11 cellular contexts compared by ENCODE assay signal in genomic region chr5:141608046-141608445, GRCh38. TPM values are rescaled to one million over a fixed set of nuclear protein-coding genes. Genes with fewer than 3 reads are reported as not detected.
DNase-seq lines count a peak whose midpoint lies in the region; ATAC-seq, FAIRE-seq and TF ChIP-seq lines count a peak whose summit lies in the region.
"Had no signal": no experiment of that assay in that cellular context is flagged by ENCODE, and none has a peak within 500 bp of the region (broad histone marks: within the 10 kb centered on the region; RNA-seq: fewer than 3 reads in every experiment).

No MANE protein-coding gene starts in this region.

- peaks cover 79 to 86% of the 10 kb centered on the region in 2 donors for H3K4me1 ChIP-seq in naive thymus-derived CD4-positive, alpha-beta T cell (ENCODE audit: control insufficient read depth in 2 of 2, insufficient read depth in 2 of 2, low read length in 2 of 2)

- no peak for TF ChIP-seq POLR2A in H54 (IDR thresholded peaks at IDR 0.05; ENCODE audit: low read depth, low read length)

- peaks cover 25% of the 10 kb centered on the region for H3K36me3 Mint-ChIP-seq in Calu3 (ENCODE audit: insufficient read depth, unreplicated experiment)
- peaks cover 41% of the 10 kb centered on the region for H3K36me3 Mint-ChIP-seq in activated naive CD8-positive, alpha-beta T cell treated with anti-CD3 and anti-CD28 coated beads for 36 hours
- H3K36me3 Mint-ChIP-seq in naive thymus-derived CD4-positive, alpha-beta T cell = peaks cover 4 to 37% (median 10%) of the 10 kb centered on the region in 5 donors

- DNase-seq in Calu3 = no peak
- no peak for DNase-seq in activated naive CD8-positive, alpha-beta T cell treated with anti-CD3 and anti-CD28 coated beads for 36 hours
- DNase-seq in naive thymus-derived CD4-positive, alpha-beta T cell = no peak
- DNase-seq in H54 (ENCODE audit: insufficient read length, low spot score) = no peak
- no peak for DNase-seq in amniotic stem cell (lab: John Stamatoyannopoulos, UW)
- no peak for DNase-seq in RKO (ENCODE audit: low spot score)
- DNase-seq: heart left ventricle, occipital lobe had no signal

- TF ChIP-seq CTCF in 22Rv1 (IDR thresholded peaks at IDR 0.05) (no peak), Calu3 (IDR thresholded peaks at IDR 0.05; ENCODE audit: unreplicated experiment) (no peak)

- H3K27me3 ChIP-seq in naive thymus-derived CD4-positive, alpha-beta T cell (ENCODE audit: control insufficient read depth in 2 of 2, insufficient read depth in 2 of 2, low read length in 2 of 2) = no peaks in the 10 kb centered on the region
- H3K27me3 ChIP-seq: heart left ventricle had no signal

- H3K36me3 ChIP-seq in naive thymus-derived CD4-positive, alpha-beta T cell (ENCODE audit: control insufficient read depth in 2 of 3, insufficient read depth in 3 of 3, low read length in 3 of 3) = no peaks in the 10 kb centered on the region
- H3K36me3 ChIP-seq: heart left ventricle had no signal

- H3K4me3 ChIP-seq in naive thymus-derived CD4-positive, alpha-beta T cell (ENCODE audit: low read length) = peak overlapping the region; percentile 1
- H3K4me3 ChIP-seq: heart left ventricle had no signal

- H3K4me1 Mint-ChIP-seq in Calu3 (ENCODE audit: low read depth, unreplicated experiment) = peaks cover 62% of the 10 kb centered on the region
- peaks cover 81% of the 10 kb centered on the region for H3K4me1 Mint-ChIP-seq in activated naive CD8-positive, alpha-beta T cell treated with anti-CD3 and anti-CD28 coated beads for 36 hours
- H3K4me1 Mint-ChIP-seq in naive thymus-derived CD4-positive, alpha-beta T cell = peaks cover 69 to 97% (median 89%) of the 10 kb centered on the region in 7 donors

- peak overlapping the region; percentile 57 for H3K27ac Mint-ChIP-seq in Calu3 (ENCODE audit: unreplicated experiment)
- peak overlapping the region; percentile 92 for H3K27ac Mint-ChIP-seq in activated naive CD8-positive, alpha-beta T cell treated with anti-CD3 and anti-CD28 coated beads for 36 hours
- H3K27ac Mint-ChIP-seq in naive thymus-derived CD4-positive, alpha-beta T cell = peak overlapping the region; percentile 83 to 96 (median 89)

- H3K27ac ChIP-seq in 22Rv1 = peak overlapping the region; percentile 56
- peak overlapping the region; percentile 72 for H3K27ac ChIP-seq in naive thymus-derived CD4-positive, alpha-beta T cell (ENCODE audit: low read depth, low read length)

- CTCF ChIA-PET in Calu3 (lab: Charles Lee) = interaction anchor here (0.9 to 1.5 kb wide), 3 partner anchors 16 to 44 kb away, joined by 4 to 6 read pairs (median 5); no protein-coding TSS in a partner anchor
- CTCF ChIA-PET in naive thymus-derived CD4-positive, alpha-beta T cell (lab: Charles Lee) = interaction anchor here (1.0 to 4.2 kb wide), 4 partner anchors 8 to 16 kb away, joined by 3 to 43 read pairs (median 14); partner anchors contain the start of gene DIAPH1

- POLR2A ChIA-PET in naive thymus-derived CD4-positive, alpha-beta T cell (lab: Charles Lee) = interaction anchor here (2.0 to 5.4 kb wide), 4 partner anchors 10 to 29 kb away, joined by 5 to 71 read pairs (median 22); partner anchors contain the start of genes DIAPH1 and RELL2

- no peaks in the 10 kb centered on the region for H3K27me3 Mint-ChIP-seq in Calu3 (ENCODE audit: unreplicated experiment)
- no peaks in the 10 kb centered on the region for H3K27me3 Mint-ChIP-seq in activated naive CD8-positive, alpha-beta T cell treated with anti-CD3 and anti-CD28 coated beads for 36 hours
- no peaks in the 10 kb centered on the region for H3K27me3 Mint-ChIP-seq in naive thymus-derived CD4-positive, alpha-beta T cell
- H3K27me3 Mint-ChIP-seq: brain had no signal

- no peak for FAIRE-seq in H54 (lab: Jason Lieb, UNC)

- BruUV-seq in Calu3 (replicated peaks; lab: Mats Ljungman, UMichigan) = no TSS peak

- no peak overlapping the region for H3K4me3 Mint-ChIP-seq in Calu3 (ENCODE audit: low read depth, unreplicated experiment)
- H3K4me3 Mint-ChIP-seq in activated naive CD8-positive, alpha-beta T cell treated with anti-CD3 and anti-CD28 coated beads for 36 hours = no peak overlapping the region
- H3K4me3 Mint-ChIP-seq in naive thymus-derived CD4-positive, alpha-beta T cell = peak overlapping the region; percentile 43 to 86 (median 76)
- H3K4me3 Mint-ChIP-seq: brain had no signal

- H3K9me3 ChIP-seq in naive thymus-derived CD4-positive, alpha-beta T cell (ENCODE audit: control insufficient read depth in 2 of 3, low read length in 3 of 3) = no peaks in the 10 kb centered on the region
- H3K9me3 ChIP-seq: heart left ventricle had no signal

- ATAC-seq in naive thymus-derived CD4-positive, alpha-beta T cell = no peak
- no peak for ATAC-seq in GM21360 (IDR thresholded peaks at IDR 0.05; ENCODE audit: unreplicated experiment)
- ATAC-seq: heart left ventricle had no signal

- H3K9me3 Mint-ChIP-seq in Calu3 (ENCODE audit: low read depth, unreplicated experiment) = no peaks in the 10 kb centered on the region
- H3K9me3 Mint-ChIP-seq in activated naive CD8-positive, alpha-beta T cell treated with anti-CD3 and anti-CD28 coated beads for 36 hours = peaks cover 2% of the 10 kb centered on the region
- H3K9me3 Mint-ChIP-seq in naive thymus-derived CD4-positive, alpha-beta T cell = peaks cover 0 to 2% (median 0%) of the 10 kb centered on the region in 11 donors
- H3K9me3 Mint-ChIP-seq: brain had no signal

- intact Hi-C loops in Calu3 (cut with micrococcal nuclease; ENCODE audit: unreplicated experiment) = no loop called here
- intact Hi-C loops in naive thymus-derived CD4-positive, alpha-beta T cell (cut with micrococcal nuclease) = loop anchor here (5.0 to 10.0 kb wide), 2 partner anchors 44 to 1397 kb away; partner anchors contain the start of gene FCHSD1 (in 1 of the 2)

RNA-seq across cellular contexts. Expression of gene DIAPH1, which starts 10.8 kb away (rescaled TPM):
- total RNA-seq in Calu3 (2022) = 176 and 219 TPM in 2 replicates
- 100 to 1,000 TPM; 214 to 220 TPM for total RNA-seq in activated naive CD8-positive, alpha-beta T cell treated with anti-CD3 and anti-CD28 coated beads for 36 hours
- total RNA-seq in naive thymus-derived CD4-positive, alpha-beta T cell = 100 to 1,000 TPM; 163 to 278 (median 173) TPM
- 100 to 1,000 TPM in 1 of 2 donors, 10 to 100 TPM in 1; 89.7 to 105 TPM for polyA plus RNA-seq in naive thymus-derived CD4-positive, alpha-beta T cell

RNA-seq across cellular contexts. Expression of gene HDAC3, which starts 28.6 kb away (rescaled TPM):
- 96.3 and 102 TPM in 2 replicates for total RNA-seq in Calu3 (2022)
- total RNA-seq in activated naive CD8-positive, alpha-beta T cell treated with anti-CD3 and anti-CD28 coated beads for 36 hours = 10 to 100 TPM; 83.4 to 84.6 TPM
- 10 to 100 TPM; 70.0 to 92.8 (median 79.0) TPM for total RNA-seq in naive thymus-derived CD4-positive, alpha-beta T cell
- polyA plus RNA-seq in naive thymus-derived CD4-positive, alpha-beta T cell = 100 to 1,000 TPM; 100 to 102 TPM

RNA-seq across cellular contexts. Expression of gene RELL2, which starts 28.8 kb away (rescaled TPM):
- 12.5 and 12.6 TPM in 2 replicates for total RNA-seq in Calu3 (2022)
- total RNA-seq in activated naive CD8-positive, alpha-beta T cell treated with anti-CD3 and anti-CD28 coated beads for 36 hours = 10 to 100 TPM; 26.8 to 27.3 TPM
- total RNA-seq in naive thymus-derived CD4-positive, alpha-beta T cell = 10 to 100 TPM; 14.3 to 21.7 (median 17.5) TPM
- 1 to 10 TPM; 1.8 to 3.4 TPM for polyA plus RNA-seq in naive thymus-derived CD4-positive, alpha-beta T cell

RNA-seq across cellular contexts. Expression of gene FCHSD1, which starts 43.2 kb away (rescaled TPM):
- total RNA-seq in Calu3 (2022) = 41.4 and 41.8 TPM in 2 replicates
- total RNA-seq in activated naive CD8-positive, alpha-beta T cell treated with anti-CD3 and anti-CD28 coated beads for 36 hours = 10 to 100 TPM; 22.4 to 24.8 TPM
- total RNA-seq in naive thymus-derived CD4-positive, alpha-beta T cell = 10 to 100 TPM; 69.6 to 96.1 (median 92.3) TPM
- polyA plus RNA-seq in naive thymus-derived CD4-positive, alpha-beta T cell = 1 to 10 TPM; 4.9 to 7.7 TPM

Comparison
In these comparisons a context has a peak if more than half of its experiments do, and no peak if none do; other contexts are left out.
1. H3K4me3 Mint-ChIP-seq: peak in naive thymus-derived CD4-positive, alpha-beta T cell (10 of 10); none in Calu3 (single experiment) and activated naive CD8-positive, alpha-beta T cell treated with anti-CD3 and anti-CD28 coated beads for 36 hours (single experiment).
2. Peak in every context shown above with its lines, with median percentiles within 50 percentile points of each other: H3K27ac Mint-ChIP-seq.